ENCODE assay signal across 18 cellular contexts in the genomic region with DNA sequence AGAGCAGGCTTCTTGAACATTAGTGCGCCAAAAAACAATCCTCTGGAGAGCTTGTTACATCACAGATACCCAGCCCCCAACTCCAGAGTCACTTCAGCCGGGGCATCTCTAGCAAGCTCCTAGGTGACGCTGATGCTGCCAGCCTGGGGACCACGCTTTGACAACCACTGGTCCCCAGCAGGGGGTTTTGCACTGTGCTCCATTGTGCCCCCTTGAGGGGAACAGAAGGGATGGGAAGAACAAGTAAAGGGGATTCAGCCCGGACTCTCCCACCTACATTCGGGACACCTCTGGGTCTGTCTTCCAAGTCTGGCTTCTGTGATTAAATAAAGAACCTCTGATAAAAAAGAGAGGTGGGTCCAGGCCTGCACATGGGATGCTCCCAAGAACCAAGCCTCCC.
DNase-seq lines count a peak whose midpoint lies in the region; ATAC-seq, FAIRE-seq and TF ChIP-seq lines count a peak whose summit lies in the region.
"Had no signal": no experiment of that assay in that cellular context is flagged by ENCODE, and none has a peak within 500 bp of the region (broad histone marks: within the 10 kb centered on the region; RNA-seq: fewer than 3 reads in every experiment).

No MANE protein-coding gene starts in this region.

- TF ChIP-seq CTCF in NB4 (IDR thresholded peaks at IDR 0.05; ENCODE audit: low read depth, low read length), result peak; percentile 46
- TF ChIP-seq CTCF in GM12878 (IDR thresholded peaks at IDR 0.05 in 2 of 3, conservative IDR thresholded peaks at IDR 0.05 in 1 of 3; ENCODE audit: control insufficient read depth in 2 of 3, extremely low read depth in 1 of 3, insufficient read depth in 1 of 3, low read depth in 3 of 3, low read length in 3 of 3), result peak in 2 of 3 experiments; percentile 3 to 34; a peak in 1 of 6 replicates
- peak; percentile 41 for TF ChIP-seq CTCF in retinal pigment epithelial cell (conservative IDR thresholded peaks at IDR 0.05; ENCODE audit: low read depth, low read length)

- H3K9ac ChIP-seq in GM12878 (ENCODE audit: control insufficient read depth, insufficient read depth, low read length), result no peak overlapping the region

- H3K4me3 ChIP-seq in NB4 (ENCODE audit: low read depth, low read length), result no peak overlapping the region
- no peak overlapping the region for H3K4me3 ChIP-seq in GM12878
- H3K4me3 ChIP-seq in retinal pigment epithelial cell (ENCODE audit: low read length), result no peak overlapping the region
- H3K4me3 ChIP-seq: gastroesophageal sphincter, spleen, upper lobe of left lung had no signal

- POLR2A ChIA-PET in GM12878 (lab: Charles Lee), result interaction anchor here (0.6 kb wide), 1 partner anchor 1067 kb away, joined by 3 read pairs; no protein-coding TSS in a partner anchor

- no peaks in the 10 kb centered on the region for H3K36me3 ChIP-seq in GM12878 (ENCODE audit: control insufficient read depth in 2 of 2, insufficient read depth in 2 of 2, low read length in 1 of 2)
- H3K36me3 ChIP-seq: gastroesophageal sphincter, spleen, upper lobe of left lung had no signal

- no peak for FAIRE-seq in GM12878 (lab: Jason Lieb, UNC)
- FAIRE-seq: GM18507 had no signal

- no TSS peak for BruUV-seq in GM12878 (replicated peaks; lab: Mats Ljungman, UMichigan)

- TF ChIP-seq EP300 in GM12878 (IDR thresholded peaks at IDR 0.05; ENCODE audit: borderline replicate concordance in 1 of 2, control insufficient read depth in 1 of 2, low read depth in 2 of 2, low read length in 2 of 2), result no peak

- H2AFZ ChIP-seq in GM12878 (ENCODE audit: control insufficient read depth, low read depth, low read length), result no peak overlapping the region

- no peaks in the 10 kb centered on the region for H3K4me1 ChIP-seq in GM12878 (ENCODE audit: control insufficient read depth, insufficient read depth, low read length)
- H3K4me1 ChIP-seq: spleen, upper lobe of left lung had no signal

- intact Hi-C loops in GM12878 (cut with micrococcal nuclease; ENCODE audit: unreplicated experiment) (no loop called here), left ventricle myocardium superior (cut with micrococcal nuclease) (no loop called here)

- DNase-seq in NCI-H82 (lab: John Stamatoyannopoulos, UW) (peak; percentile 20), NCI-H82 treated with DMSO at 0.1 percent for 48 hours (lab: John Stamatoyannopoulos, UW; ENCODE audit: unreplicated experiment) (no peak), NB4 (ENCODE audit: low read depth) (peak; percentile 28), GM12878 (ENCODE audit: low read depth, low spot score) (no peak), retinal pigment epithelial cell (ENCODE audit: low read depth) (no peak), occipital lobe (lab: John Stamatoyannopoulos, UW) (no peak), NCI-H748 treated with DMSO at 0.1 percent for 48 hours (lab: John Stamatoyannopoulos, UW) (no peak), left ventricle myocardium superior (no peak)
- DNase-seq: activated CD4-positive, alpha-beta T cell treated with anti-CD3 and anti-CD28 coated beads, Interleukin-2, amount 10 ng/mL, durations not matched to agents 24 days and 14 days; CD4-positive, alpha-beta memory T cell; central memory CD4-positive, alpha-beta T cell; NCI-H2029 treated with DMSO at 0.1 percent for 48 hours; NCI-H526; spleen; stimulated activated naive CD4-positive, alpha-beta T cell; upper lobe of left lung had no signal

- ATAC-seq in GM12878 (peak; percentile 27; the same call in 1 of the 3 replicates), left ventricle myocardium superior (no peak)
- ATAC-seq: gastroesophageal sphincter had no signal

- no peaks in the 10 kb centered on the region for H4K20me1 ChIP-seq in GM12878 (ENCODE audit: control insufficient read depth, insufficient read depth)

- TF ChIP-seq RAD21 in GM12878 (IDR thresholded peaks at IDR 0.05; ENCODE audit: insufficient read depth, low read depth, low read length), result no peak

- no peak overlapping the region for H3K27ac ChIP-seq in GM12878 (ENCODE audit: control insufficient read depth, insufficient read depth)
- H3K27ac ChIP-seq: gastroesophageal sphincter, spleen, upper lobe of left lung had no signal

- H3K9me3 ChIP-seq in GM12878 (replicated peaks; ENCODE audit: control insufficient read depth, insufficient read depth, low read length), result no peaks in the 10 kb centered on the region
- H3K9me3 ChIP-seq: gastroesophageal sphincter, spleen, upper lobe of left lung had no signal

- no peaks in the 10 kb centered on the region for H3K27me3 ChIP-seq in GM12878 (replicated peaks in 1 of 2; ENCODE audit: control insufficient read depth in 2 of 2, insufficient read depth in 2 of 2, low read length in 1 of 2)
- H3K27me3 ChIP-seq: gastroesophageal sphincter, spleen, upper lobe of left lung had no signal

- RAD21 ChIA-PET in GM12878 (lab: Charles Lee; ENCODE audit: unreplicated experiment), result no interaction called here

- CTCF ChIA-PET in GM12878 (lab: Yijun Ruan, JAX), result interaction anchor here (0.7 kb wide), 1 partner anchor 150 kb away, joined by 3 read pairs; no protein-coding TSS in a partner anchor

- in situ Hi-C loops in GM12878 (cut with MboI), result no loop called here

- WGBS in GM12878 (ENCODE audit: insufficient coverage, insufficient replicate concordance, low lambda C conversion rate, missing lambda C conversion rate), result 51% methylated on average over 6 of the region's 6 CpGs

- SMC1A ChIA-PET in GM12878 (lab: Charles Lee; ENCODE audit: uncharacterized antibody, unreplicated experiment), result interaction anchor here (0.9 kb wide), 1 partner anchor 13 kb away, joined by 3 read pairs; no protein-coding TSS in a partner anchor

- H3K79me2 ChIP-seq in GM12878 (ENCODE audit: control insufficient read depth, insufficient read depth, low read length), result no peaks in the 10 kb centered on the region

- no peak overlapping the region for H3K4me2 ChIP-seq in GM12878 (ENCODE audit: control insufficient read depth, insufficient read depth)

- TF ChIP-seq POLR2A in NB4 (IDR thresholded peaks at IDR 0.05; ENCODE audit: extremely low read depth, insufficient read length) (no peak), GM12878 (IDR thresholded peaks at IDR 0.05; ENCODE audit: low read depth, low read length) (no peak)

TF ChIP-seq in GM12878, 131 proteins besides CTCF, POLR2A, EP300 and RAD21:
- TF ChIP-seq, protein P1, sequence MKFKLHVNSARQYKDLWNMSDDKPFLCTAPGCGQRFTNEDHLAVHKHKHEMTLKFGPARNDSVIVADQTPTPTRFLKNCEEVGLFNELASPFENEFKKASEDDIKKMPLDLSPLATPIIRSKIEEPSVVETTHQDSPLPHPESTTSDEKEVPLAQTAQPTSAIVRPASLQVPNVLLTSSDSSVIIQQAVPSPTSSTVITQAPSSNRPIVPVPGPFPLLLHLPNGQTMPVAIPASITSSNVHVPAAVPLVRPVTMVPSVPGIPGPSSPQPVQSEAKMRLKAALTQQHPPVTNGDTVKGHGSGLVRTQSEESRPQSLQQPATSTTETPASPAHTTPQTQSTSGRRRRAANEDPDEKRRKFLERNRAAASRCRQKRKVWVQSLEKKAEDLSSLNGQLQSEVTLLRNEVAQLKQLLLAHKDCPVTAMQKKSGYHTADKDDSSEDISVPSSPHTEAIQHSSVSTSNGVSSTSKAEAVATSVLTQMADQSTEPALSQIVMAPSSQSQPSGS (IDR thresholded peaks at IDR 0.05; ENCODE audit: low read length), result no peak
- TF ChIP-seq, protein P2, sequence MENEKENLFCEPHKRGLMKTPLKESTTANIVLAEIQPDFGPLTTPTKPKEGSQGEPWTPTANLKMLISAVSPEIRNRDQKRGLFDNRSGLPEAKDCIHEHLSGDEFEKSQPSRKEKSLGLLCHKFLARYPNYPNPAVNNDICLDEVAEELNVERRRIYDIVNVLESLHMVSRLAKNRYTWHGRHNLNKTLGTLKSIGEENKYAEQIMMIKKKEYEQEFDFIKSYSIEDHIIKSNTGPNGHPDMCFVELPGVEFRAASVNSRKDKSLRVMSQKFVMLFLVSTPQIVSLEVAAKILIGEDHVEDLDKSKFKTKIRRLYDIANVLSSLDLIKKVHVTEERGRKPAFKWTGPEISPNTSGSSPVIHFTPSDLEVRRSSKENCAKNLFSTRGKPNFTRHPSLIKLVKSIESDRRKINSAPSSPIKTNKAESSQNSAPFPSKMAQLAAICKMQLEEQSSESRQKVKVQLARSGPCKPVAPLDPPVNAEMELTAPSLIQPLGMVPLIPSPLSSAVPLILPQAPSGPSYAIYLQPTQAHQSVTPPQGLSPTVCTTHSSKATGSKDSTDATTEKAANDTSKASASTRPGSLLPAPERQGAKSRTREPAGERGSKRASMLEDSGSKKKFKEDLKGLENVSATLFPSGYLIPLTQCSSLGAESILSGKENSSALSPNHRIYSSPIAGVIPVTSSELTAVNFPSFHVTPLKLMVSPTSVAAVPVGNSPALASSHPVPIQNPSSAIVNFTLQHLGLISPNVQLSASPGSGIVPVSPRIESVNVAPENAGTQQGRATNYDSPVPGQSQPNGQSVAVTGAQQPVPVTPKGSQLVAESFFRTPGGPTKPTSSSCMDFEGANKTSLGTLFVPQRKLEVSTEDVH (IDR thresholded peaks at IDR 0.05; ENCODE audit: low read depth, partially characterized antibody), result no peak
- TF ChIP-seq, protein P3, sequence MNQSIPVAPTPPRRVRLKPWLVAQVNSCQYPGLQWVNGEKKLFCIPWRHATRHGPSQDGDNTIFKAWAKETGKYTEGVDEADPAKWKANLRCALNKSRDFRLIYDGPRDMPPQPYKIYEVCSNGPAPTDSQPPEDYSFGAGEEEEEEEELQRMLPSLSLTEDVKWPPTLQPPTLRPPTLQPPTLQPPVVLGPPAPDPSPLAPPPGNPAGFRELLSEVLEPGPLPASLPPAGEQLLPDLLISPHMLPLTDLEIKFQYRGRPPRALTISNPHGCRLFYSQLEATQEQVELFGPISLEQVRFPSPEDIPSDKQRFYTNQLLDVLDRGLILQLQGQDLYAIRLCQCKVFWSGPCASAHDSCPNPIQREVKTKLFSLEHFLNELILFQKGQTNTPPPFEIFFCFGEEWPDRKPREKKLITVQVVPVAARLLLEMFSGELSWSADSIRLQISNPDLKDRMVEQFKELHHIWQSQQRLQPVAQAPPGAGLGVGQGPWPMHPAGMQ (IDR thresholded peaks at IDR 0.05; ENCODE audit: borderline replicate concordance), result no peak
- TF ChIP-seq ZNF217 (IDR thresholded peaks at IDR 0.05) (no peak), GABPA (IDR thresholded peaks at IDR 0.05; ENCODE audit: low read depth) (no peak), LARP7 (IDR thresholded peaks at IDR 0.05) (no peak), SIN3A (IDR thresholded peaks at IDR 0.05; ENCODE audit: low read depth, low read length) (no peak), SUPT20H (IDR thresholded peaks at IDR 0.05; ENCODE audit: borderline replicate concordance, control insufficient read depth, low read depth, low read length) (no peak), EGR1 (IDR thresholded peaks at IDR 0.05; ENCODE audit: borderline replicate concordance in 1 of 2, low read depth in 2 of 2, low read length in 2 of 2) (no peak), RFX5 (IDR thresholded peaks at IDR 0.05; ENCODE audit: low read depth, low read length) (no peak), NFYA (IDR thresholded peaks at IDR 0.05; ENCODE audit: borderline replicate concordance, low read depth, low read length) (no peak), TARDBP (IDR thresholded peaks at IDR 0.05; ENCODE audit: borderline replicate concordance) (no peak), IKZF1 (conservative IDR thresholded peaks at IDR 0.05) (no peak)

Comparison
In these comparisons a context has a peak if more than half of its experiments do, and no peak if none do; other contexts are left out.
1. DNase-seq: peak in NCI-H82 (single experiment) and NB4 (single experiment); none in NCI-H82 treated with DMSO at 0.1 percent for 48 hours (single experiment), GM12878 (single experiment), retinal pigment epithelial cell (single experiment), occipital lobe (single experiment), NCI-H748 treated with DMSO at 0.1 percent for 48 hours (single experiment) and left ventricle myocardium superior (single experiment).
2. Peak in every context shown above with its lines, with median percentiles within 50 percentile points of each other: CTCF ChIP-seq.